Comparison of ENCODE assay signal across 19 cellular contexts in genomic region chr1:72846891-72847290, GRCh38.
"Had no signal": no experiment of that assay in that cellular context is flagged by ENCODE, and none has a peak within 500 bp of the region (broad histone marks: within the 10 kb centered on the region; RNA-seq: fewer than 3 reads in every experiment).

No MANE protein-coding gene starts in this region.

- H3K4me3 ChIP-seq: ascending aorta, lower lobe of right lung, suprapubic skin, tibial nerve had no signal

- H3K36me3 ChIP-seq: ascending aorta, lower lobe of right lung, suprapubic skin, tibial nerve had no signal

- DNase-seq: activated CD4-positive, alpha-beta T cell treated with anti-CD3 and anti-CD28 coated beads, Interleukin-2, amount 10 ng/mL, durations not matched to agents 7 days and 5 days; activated CD4-positive, CD25-positive, alpha-beta regulatory T cell treated with anti-CD3 and anti-CD28 coated beads, Interleukin-2, amount 50 U/mL, for 72 hours; activated CD8-positive, alpha-beta T cell treated with anti-CD3 and anti-CD28 coated beads for 36 hours; activated gamma-delta T cell; activated naive CD4-positive, alpha-beta T cell treated with anti-CD3 and anti-CD28 coated beads, Interleukin-2, amount 50 U/mL, for 16 hours; foreskin keratinocyte; kidney; lower lobe of right lung; mesendoderm; naive B cell; small intestine; stimulated activated CD4-positive, alpha-beta T cell treated with anti-CD3 and anti-CD28 coated beads, Interleukin-2, amount 100 ng/mL, for 24 hours; stimulated activated naive CD8-positive, alpha-beta T cell treated with anti-CD3 and anti-CD28 coated beads, Interleukin-15, amount 100 ng/mL, for 72 hours had no signal

- H3K27ac ChIP-seq: ascending aorta, foreskin keratinocyte, lower lobe of right lung, suprapubic skin, tibial nerve had no signal

- ATAC-seq: activated CD8-positive, alpha-beta T cell treated with anti-CD3 and anti-CD28 coated beads for 36 hours; foreskin keratinocyte; left lobe of liver; lower lobe of right lung; sciatic nerve; stimulated activated effector memory CD8-positive, alpha-beta T cell treated with anti-CD3 and anti-CD28 coated beads, Interleukin-12 subunit alpha, Interleukin-12 subunit beta, amount 100 ng/mL, for 72 hours; stimulated activated naive CD8-positive, alpha-beta T cell treated with anti-CD3 and anti-CD28 coated beads, Interleukin-15, amount 100 ng/mL, for 72 hours had no signal

- H3K27me3 ChIP-seq: ascending aorta, foreskin keratinocyte, suprapubic skin, tibial nerve had no signal

- H3K9me3 ChIP-seq: ascending aorta, lower lobe of right lung, suprapubic skin, tibial nerve had no signal
